1 cellular context compared by ENCODE assay signal in the genomic region with DNA sequence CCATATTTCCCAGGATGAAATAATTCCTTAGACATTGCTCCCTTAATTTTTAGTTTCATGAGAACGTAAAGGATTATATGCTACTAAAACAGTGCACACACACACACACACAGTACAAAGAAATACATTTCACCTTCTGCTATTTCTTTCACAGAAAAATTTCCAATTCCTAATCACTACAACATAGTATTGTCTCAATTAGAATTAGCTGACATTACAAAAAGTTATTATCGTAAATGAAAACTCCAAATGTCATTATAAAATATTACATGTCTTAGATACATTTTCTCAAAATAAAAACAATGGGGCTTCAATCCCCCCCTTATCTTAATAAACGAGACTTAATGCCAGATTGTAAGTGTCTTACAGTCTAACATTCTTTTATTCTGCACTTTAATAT.
A peak's percentile ranks its signal among the peaks of the same experiment; 100 is the strongest.
TF ChIP-seq lines count a peak whose summit lies in the region.

No MANE protein-coding gene starts in this region.

TF ChIP-seq in HepG2, 621 proteins besides CTCF, POLR2A, EP300 and RAD21:
- TF ChIP-seq ZMYM4 (CRISPR knock-in tag; IDR thresholded peaks at IDR 0.05) (no peak), MAFF (IDR thresholded peaks at IDR 0.05; ENCODE audit: low read depth, low read length) (peak; percentile 76), TARDBP (CRISPR knock-in tag; IDR thresholded peaks at IDR 0.05) (no peak), MAFK (conservative IDR thresholded peaks at IDR 0.05 in 1 of 2, IDR thresholded peaks at IDR 0.05 in 1 of 2; ENCODE audit: low read length in 2 of 2) (peak; percentile 68 to 83), PHF8 (CRISPR knock-in tag; IDR thresholded peaks at IDR 0.05) (no peak), ZNF644 (CRISPR knock-in tag; IDR thresholded peaks at IDR 0.05; ENCODE audit: low read depth) (no peak), SOX5 (CRISPR knock-in tag; IDR thresholded peaks at IDR 0.05; ENCODE audit: borderline replicate concordance) (no peak), MIER2 (CRISPR knock-in tag; IDR thresholded peaks at IDR 0.05) (no peak)
- TF ChIP-seq, protein P1, sequence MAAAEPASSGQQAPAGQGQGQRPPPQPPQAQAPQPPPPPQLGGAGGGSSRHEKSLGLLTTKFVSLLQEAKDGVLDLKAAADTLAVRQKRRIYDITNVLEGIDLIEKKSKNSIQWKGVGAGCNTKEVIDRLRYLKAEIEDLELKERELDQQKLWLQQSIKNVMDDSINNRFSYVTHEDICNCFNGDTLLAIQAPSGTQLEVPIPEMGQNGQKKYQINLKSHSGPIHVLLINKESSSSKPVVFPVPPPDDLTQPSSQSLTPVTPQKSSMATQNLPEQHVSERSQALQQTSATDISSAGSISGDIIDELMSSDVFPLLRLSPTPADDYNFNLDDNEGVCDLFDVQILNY (CRISPR knock-in tag; conservative IDR thresholded peaks at IDR 0.05) = no peak
